In the genomic region with DNA sequence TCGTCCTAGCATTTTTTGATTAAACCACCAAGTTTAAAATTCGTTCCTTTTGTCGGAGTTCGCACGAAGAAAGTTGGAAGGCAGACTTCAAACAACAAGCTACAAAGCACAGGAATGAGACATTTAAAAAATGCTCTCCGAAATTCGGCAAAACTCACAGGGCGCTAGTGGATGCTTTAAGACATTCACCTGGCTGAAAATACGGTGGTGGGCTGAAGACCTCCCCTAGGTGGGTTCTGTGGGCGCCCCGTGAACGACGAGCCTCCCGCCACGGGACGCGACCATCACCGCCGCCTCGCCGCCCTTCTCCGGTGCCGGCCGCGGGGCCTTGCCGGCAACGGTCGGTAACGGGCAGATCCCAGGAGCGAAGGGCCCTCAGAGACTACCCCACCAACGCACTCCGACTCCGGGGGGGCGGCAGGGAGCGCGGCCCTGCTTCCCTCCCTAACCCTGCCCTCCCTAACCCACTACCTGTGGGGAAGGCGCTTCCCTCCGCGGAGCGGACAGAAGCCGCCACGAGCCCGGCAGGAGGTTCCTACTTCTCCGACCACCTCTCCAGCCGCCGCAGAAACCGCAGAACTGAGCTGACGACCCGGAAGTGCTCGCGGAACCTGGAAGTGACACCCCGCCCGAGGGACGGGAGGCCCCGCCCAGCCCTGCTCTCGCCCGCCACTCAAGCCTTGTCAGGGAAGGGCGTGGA, we compare ENCODE assay signal across 8 cellular contexts. TPM values are rescaled to one million over a fixed set of nuclear protein-coding genes. Genes with fewer than 3 reads are reported as not detected.
DNase-seq lines count a peak whose midpoint lies in the region; ATAC-seq, FAIRE-seq and TF ChIP-seq lines count a peak whose summit lies in the region.

A gene with protein sequence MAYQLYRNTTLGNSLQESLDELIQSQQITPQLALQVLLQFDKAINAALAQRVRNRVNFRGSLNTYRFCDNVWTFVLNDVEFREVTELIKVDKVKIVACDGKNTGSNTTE (minus strand): TSS at position 581 of the 700 bp plus-strand sequence. CDS start 5,238 bp downstream, outside the sequence.

- DNase-seq in ELF-1 (ENCODE audit: low read depth, low spot score): peak; percentile 98
- DNase-seq in H54 (ENCODE audit: insufficient read length, low spot score): peak; percentile 74
- DNase-seq in LoVo (ENCODE audit: low spot score): peak; percentile 96
- peak; percentile 98 for DNase-seq in RWPE1 (ENCODE audit: low spot score)
- DNase-seq in fibroblast of lung (ENCODE audit: low read depth in 2 of 2): peak; percentile 91 to 94
- DNase-seq in naive B cell: peak; percentile 92
- DNase-seq in stimulated activated effector memory CD8-positive, alpha-beta T cell treated with anti-CD3 and anti-CD28 coated beads, Interleukin-12 subunit alpha, Interleukin-12 subunit beta, amount 100 ng/mL, for 72 hours (ENCODE audit: low spot score in 2 of 2): peak; percentile 87 to 98

- peaks cover 48% of the 10 kb centered on the region for H3K79me2 ChIP-seq in fibroblast of lung (ENCODE audit: control insufficient read depth, insufficient read depth, low read length)

- ATAC-seq in activated T-helper 17 cell treated with anti-CD3 and anti-CD28 coated beads, Interleukin-2, amount 50 U/mL, for 72 hours (replicated peaks): peak; percentile 100
- ATAC-seq in naive B cell (ENCODE audit: low read depth in 2 of 2): peak; percentile 99
- ATAC-seq in stimulated activated effector memory CD8-positive, alpha-beta T cell treated with anti-CD3 and anti-CD28 coated beads, Interleukin-12 subunit alpha, Interleukin-12 subunit beta, amount 100 ng/mL, for 72 hours: peak; percentile 100

- peaks cover 4% of the 10 kb centered on the region for H3K36me3 ChIP-seq in fibroblast of lung (ENCODE audit: control insufficient read depth, insufficient read depth, low read length)

- H3K9me3 Mint-ChIP-seq in activated T-helper 17 cell treated with anti-CD3 and anti-CD28 coated beads, Interleukin-2, amount 50 U/mL, for 72 hours: no peaks in the 10 kb centered on the region
- H3K9me3 Mint-ChIP-seq in naive B cell: no peaks in the 10 kb centered on the region
- H3K9me3 Mint-ChIP-seq in stimulated activated effector memory CD8-positive, alpha-beta T cell treated with anti-CD3 and anti-CD28 coated beads, Interleukin-12 subunit alpha, Interleukin-12 subunit beta, amount 100 ng/mL, for 72 hours: no peaks in the 10 kb centered on the region

- no peak within 1 kb of the TSS for H3K4me3 Mint-ChIP-seq in activated T-helper 17 cell treated with anti-CD3 and anti-CD28 coated beads, Interleukin-2, amount 50 U/mL, for 72 hours
- H3K4me3 Mint-ChIP-seq in naive B cell: peak within 1 kb of the TSS in 3 of 8 donors; percentile 57 to 93 (median 91)
- no peak within 1 kb of the TSS for H3K4me3 Mint-ChIP-seq in stimulated activated effector memory CD8-positive, alpha-beta T cell treated with anti-CD3 and anti-CD28 coated beads, Interleukin-12 subunit alpha, Interleukin-12 subunit beta, amount 100 ng/mL, for 72 hours

- H3K9me3 ChIP-seq in fibroblast of lung (ENCODE audit: control insufficient read depth, insufficient read depth, low read depth, low read length): no peaks in the 10 kb centered on the region

- peak within 1 kb of the TSS; percentile 79 for H3K27ac ChIP-seq in RWPE1
- H3K27ac ChIP-seq in fibroblast of lung (ENCODE audit: insufficient read depth, low read length): peak within 1 kb of the TSS; percentile 88

- peak within 1 kb of the TSS; percentile 63 for H2AFZ ChIP-seq in fibroblast of lung (ENCODE audit: low read length)

- peaks cover 7% of the 10 kb centered on the region for H3K4me1 Mint-ChIP-seq in activated T-helper 17 cell treated with anti-CD3 and anti-CD28 coated beads, Interleukin-2, amount 50 U/mL, for 72 hours
- H3K4me1 Mint-ChIP-seq in naive B cell: peaks cover 7 to 10% (median 10%) of the 10 kb centered on the region in 3 donors
- peaks cover 8% of the 10 kb centered on the region for H3K4me1 Mint-ChIP-seq in stimulated activated effector memory CD8-positive, alpha-beta T cell treated with anti-CD3 and anti-CD28 coated beads, Interleukin-12 subunit alpha, Interleukin-12 subunit beta, amount 100 ng/mL, for 72 hours

- no peaks in the 10 kb centered on the region for H3K27me3 ChIP-seq in fibroblast of lung (ENCODE audit: control insufficient read depth, insufficient read depth, low read length)

- H3K9ac ChIP-seq in fibroblast of lung (ENCODE audit: insufficient read depth, low read length): peak within 1 kb of the TSS; percentile 87

- no peaks in the 10 kb centered on the region for H4K20me1 ChIP-seq in fibroblast of lung (ENCODE audit: control insufficient read depth, extremely low read depth, insufficient read depth, low read length)

- FAIRE-seq in H54 (lab: Jason Lieb, UNC): no peak

- H3K27ac Mint-ChIP-seq in activated T-helper 17 cell treated with anti-CD3 and anti-CD28 coated beads, Interleukin-2, amount 50 U/mL, for 72 hours: no peak within 1 kb of the TSS
- peak within 1 kb of the TSS in 5 of 6 donors; percentile 85 to 92 (median 91) for H3K27ac Mint-ChIP-seq in naive B cell
- no peak within 1 kb of the TSS for H3K27ac Mint-ChIP-seq in stimulated activated effector memory CD8-positive, alpha-beta T cell treated with anti-CD3 and anti-CD28 coated beads, Interleukin-12 subunit alpha, Interleukin-12 subunit beta, amount 100 ng/mL, for 72 hours

- CTCF ChIA-PET in RWPE1 (lab: Yijun Ruan, JAX): interaction anchor here (0.7 kb wide), 1 partner anchor 26 kb away, joined by 4 read pairs; no protein-coding TSS in a partner anchor

- peak within 1 kb of the TSS; percentile 75 for H3K4me2 ChIP-seq in fibroblast of lung (ENCODE audit: extremely low read depth, insufficient read depth, low read length)

- peaks cover 2% of the 10 kb centered on the region for H3K4me1 ChIP-seq in fibroblast of lung (ENCODE audit: control insufficient read depth, extremely low read depth, insufficient read depth, low read length)

- H3K4me3 ChIP-seq in fibroblast of lung (replicated peaks in 1 of 4; ENCODE audit: control extremely low read depth in 1 of 4, insufficient read depth in 1 of 4, low read depth in 3 of 4, low read length in 4 of 4): peak within 1 kb of the TSS; percentile 75 to 91 (median 80)

- peaks cover 24% of the 10 kb centered on the region for H3K36me3 Mint-ChIP-seq in activated T-helper 17 cell treated with anti-CD3 and anti-CD28 coated beads, Interleukin-2, amount 50 U/mL, for 72 hours (ENCODE audit: low read depth)
- H3K36me3 Mint-ChIP-seq in naive B cell: peaks cover 5 to 6% of the 10 kb centered on the region in 2 donors
- H3K36me3 Mint-ChIP-seq in stimulated activated effector memory CD8-positive, alpha-beta T cell treated with anti-CD3 and anti-CD28 coated beads, Interleukin-12 subunit alpha, Interleukin-12 subunit beta, amount 100 ng/mL, for 72 hours: peaks cover 53% of the 10 kb centered on the region

- POLR2A ChIA-PET in RWPE1 (lab: Yijun Ruan, JAX; ENCODE audit: low non-redundant PET): no interaction called here

- H3K27me3 Mint-ChIP-seq in activated T-helper 17 cell treated with anti-CD3 and anti-CD28 coated beads, Interleukin-2, amount 50 U/mL, for 72 hours: no peaks in the 10 kb centered on the region
- H3K27me3 Mint-ChIP-seq in naive B cell: no peaks in the 10 kb centered on the region

- peak; percentile 66 for TF ChIP-seq POLR2A in H54 (IDR thresholded peaks at IDR 0.05; ENCODE audit: low read depth, low read length)

- TF ChIP-seq CTCF in RWPE1 (conservative IDR thresholded peaks at IDR 0.05; ENCODE audit: low read depth) (no peak), fibroblast of lung (conservative IDR thresholded peaks at IDR 0.05 in 1 of 2, IDR thresholded peaks at IDR 0.05 in 1 of 2; ENCODE audit: low read depth in 1 of 2, low read length in 2 of 2) (no peak)

RNA-seq across cellular contexts. Expression of the gene that starts here (rescaled TPM):
- total RNA-seq in activated T-helper 17 cell treated with anti-CD3 and anti-CD28 coated beads, Interleukin-2, amount 50 U/mL, for 72 hours: 100 to 1,000 TPM; 102 to 186 TPM
- 44.7 and 49.7 TPM in 2 replicates for total RNA-seq in fibroblast of lung
- polyA plus RNA-seq in fibroblast of lung: 65.0 and 66.2 TPM in 2 replicates
- polyA plus RNA-seq in fibroblast of lung (2012): 106 and 109 TPM in 2 replicates
- polyA minus RNA-seq in fibroblast of lung (ENCODE audit: low replicate concordance): 1.3 and 12.2 TPM in 2 replicates
- 100 to 1,000 TPM; 115 to 206 (median 142) TPM for polyA plus RNA-seq in naive B cell (ENCODE audit: low read depth in 6 of 6)

Comparison
In these comparisons a context has a peak if more than half of its experiments do, and no peak if none do; other contexts are left out.
1. Peak in every context shown above with its lines: DNase-seq, ATAC-seq, H3K4me3 ChIP-seq and H3K27ac ChIP-seq.
2. H3K27ac Mint-ChIP-seq: peak in naive B cell (5 of 6); none in activated T-helper 17 cell treated with anti-CD3 and anti-CD28 coated beads, Interleukin-2, amount 50 U/mL, for 72 hours (single experiment) and stimulated activated effector memory CD8-positive, alpha-beta T cell treated with anti-CD3 and anti-CD28 coated beads, Interleukin-12 subunit alpha, Interleukin-12 subunit beta, amount 100 ng/mL, for 72 hours (single experiment).